In genomic region chr7:66118603-66119002, GRCh38 we compare ENCODE assay signal across 20 cellular contexts. TPM values are rescaled to one million over a fixed set of nuclear protein-coding genes. Genes with fewer than 3 reads are reported as not detected.
DNase-seq lines count a peak whose midpoint lies in the region; ATAC-seq and TF ChIP-seq lines count a peak whose summit lies in the region.
"Had no signal": no experiment of that assay in that cellular context is flagged by ENCODE, and none has a peak within 500 bp of the region (broad histone marks: within the 10 kb centered on the region; RNA-seq: fewer than 3 reads in every experiment).

No MANE protein-coding gene starts in this region.

- TF ChIP-seq CTCF in DND-41 (IDR thresholded peaks at IDR 0.05; ENCODE audit: borderline replicate concordance, extremely low read depth, low read length, poor library complexity, severe bottlenecking) (no peak), breast epithelium (IDR thresholded peaks at IDR 0.05) (no peak), natural killer cell (IDR thresholded peaks at IDR 0.05) (no peak)

- TF ChIP-seq POLR2A in breast epithelium (IDR thresholded peaks at IDR 0.05) (no peak), erythroblast (IDR thresholded peaks at IDR 0.05; ENCODE audit: low read length) (no peak)

- H3K36me3 ChIP-seq in CD4-positive, CD25-positive, alpha-beta regulatory T cell (ENCODE audit: control insufficient read depth, insufficient read depth, low read length): peaks cover 14% of the 10 kb centered on the region
- H3K36me3 ChIP-seq in DND-41 (ENCODE audit: insufficient read depth, low read length): peaks cover 43% of the 10 kb centered on the region
- no peaks in the 10 kb centered on the region for H3K36me3 ChIP-seq in breast epithelium

- peaks cover 94% of the 10 kb centered on the region for H3K79me2 ChIP-seq in DND-41 (ENCODE audit: insufficient read depth, low read length)

- ATAC-seq in CD4-positive, CD25-positive, alpha-beta regulatory T cell (ENCODE audit: low read depth in 2 of 2): no peak
- no peak for ATAC-seq in DND-41 (ENCODE audit: insufficient read depth, low read depth)
- ATAC-seq in natural killer cell: no peak
- ATAC-seq in GM19452 (IDR thresholded peaks at IDR 0.05; ENCODE audit: unreplicated experiment): no peak
- ATAC-seq: right cardiac atrium had no signal

- H3K4me1 Mint-ChIP-seq in CD4-positive, CD25-positive, alpha-beta regulatory T cell: peaks cover 30 to 78% (median 51%) of the 10 kb centered on the region in 4 donors
- H3K4me1 Mint-ChIP-seq in natural killer cell: peaks cover 45 to 46% of the 10 kb centered on the region in 2 donors

- H3K4me3 Mint-ChIP-seq in CD4-positive, CD25-positive, alpha-beta regulatory T cell: peak overlapping the region in 3 of 4 donors; percentile 44 to 99 (median 67)
- peak overlapping the region; percentile 10 for H3K4me3 Mint-ChIP-seq in natural killer cell
- H3K4me3 Mint-ChIP-seq: CD14-positive monocyte had no signal

- peak overlapping the region in 2 of 3 donors; percentile 16 to 52 for H3K27ac Mint-ChIP-seq in CD4-positive, CD25-positive, alpha-beta regulatory T cell
- peak overlapping the region; percentile 99 to 100 for H3K27ac Mint-ChIP-seq in natural killer cell

- intact Hi-C loops in breast epithelium (cut with DNase I; ENCODE audit: low total_unique reads): no loop called here
- intact Hi-C loops in natural killer cell (cut with micrococcal nuclease): loop anchor here (10.0 kb wide), 1 partner anchor 86 kb away; the partner anchor contains the start of gene TPST1

- H3K27me3 ChIP-seq in CD4-positive, CD25-positive, alpha-beta regulatory T cell (ENCODE audit: control insufficient read depth, insufficient read depth, low read length): no peaks in the 10 kb centered on the region
- H3K27me3 ChIP-seq in DND-41 (ENCODE audit: insufficient read depth, low read length, poor library complexity) (no peaks in the 10 kb centered on the region), breast epithelium (no peaks in the 10 kb centered on the region)
- H3K27me3 ChIP-seq: brain microvascular endothelial cell, tibial nerve had no signal

- H3K4me2 ChIP-seq in DND-41 (ENCODE audit: insufficient read depth, low read length): peak overlapping the region; percentile 90; the same call in 1 of the 2 replicates
- H3K4me2 ChIP-seq: PC-9 had no signal

- no peak overlapping the region for H2AFZ ChIP-seq in DND-41 (ENCODE audit: low read depth, low read length)
- H2AFZ ChIP-seq: PC-9 had no signal

- no peak overlapping the region for H3K9ac ChIP-seq in DND-41 (ENCODE audit: low read depth, low read length)

- H3K27me3 Mint-ChIP-seq in CD4-positive, CD25-positive, alpha-beta regulatory T cell: no peaks in the 10 kb centered on the region
- no peaks in the 10 kb centered on the region for H3K27me3 Mint-ChIP-seq in natural killer cell (ENCODE audit: low read depth in 2 of 2)

- no peak overlapping the region for H3K4me3 ChIP-seq in CD4-positive, CD25-positive, alpha-beta regulatory T cell (ENCODE audit: low read depth, low read length)
- no peak overlapping the region for H3K4me3 ChIP-seq in DND-41 (ENCODE audit: low read depth in 1 of 2, low read length in 2 of 2)
- no peak overlapping the region for H3K4me3 ChIP-seq in breast epithelium
- H3K4me3 ChIP-seq: PC-9, tibial nerve had no signal

- peaks cover 63% of the 10 kb centered on the region for H4K20me1 ChIP-seq in DND-41 (ENCODE audit: insufficient read depth, low read length)

- H3K9me3 Mint-ChIP-seq in CD4-positive, CD25-positive, alpha-beta regulatory T cell: no peaks in the 10 kb centered on the region
- H3K9me3 Mint-ChIP-seq in natural killer cell: no peaks in the 10 kb centered on the region
- H3K9me3 Mint-ChIP-seq: CD14-positive monocyte had no signal

- H3K9me3 ChIP-seq in CD4-positive, CD25-positive, alpha-beta regulatory T cell (ENCODE audit: control insufficient read depth in 2 of 2, low read length in 2 of 2): no peaks in the 10 kb centered on the region
- H3K9me3 ChIP-seq in DND-41 (ENCODE audit: insufficient read depth, low read length, severe bottlenecking) (no peaks in the 10 kb centered on the region), breast epithelium (no peaks in the 10 kb centered on the region)
- H3K9me3 ChIP-seq: tibial nerve had no signal

- DNase-seq in CD4-positive, CD25-positive, alpha-beta regulatory T cell: no peak
- DNase-seq in DND-41 (no peak), breast epithelium (ENCODE audit: low spot score in 2 of 2) (no peak), natural killer cell (no peak), erythroblast (lab: John Stamatoyannopoulos, UW) (no peak), RKO (ENCODE audit: low spot score) (no peak), iPS-NIHi7 (ENCODE audit: extremely low spot score) (no peak)
- DNase-seq: brain microvascular endothelial cell; foreskin melanocyte; H7; MM.1S; NCI-H2029 treated with DMSO at 0.1 percent for 48 hours; NCI-H524; PC-9; right cardiac atrium; stimulated activated CD4-positive, alpha-beta T cell treated with anti-CD3 and anti-CD28 coated beads, Interleukin-1b, Interleukin-23, amount 100 ng/mL, for 48 hours; SW 1271 had no signal

- H3K4me1 ChIP-seq in CD4-positive, CD25-positive, alpha-beta regulatory T cell (ENCODE audit: control insufficient read depth, insufficient read depth, low read length, poor library complexity, severe bottlenecking): peaks cover 33% of the 10 kb centered on the region
- H3K4me1 ChIP-seq in DND-41 (ENCODE audit: insufficient read depth, low read length) (peaks cover 46% of the 10 kb centered on the region), breast epithelium (no peaks in the 10 kb centered on the region)

- H3K27ac ChIP-seq in CD4-positive, CD25-positive, alpha-beta regulatory T cell (ENCODE audit: insufficient read depth, low read length, poor library complexity, severe bottlenecking): no peak overlapping the region
- H3K27ac ChIP-seq in DND-41 (ENCODE audit: low read length) (no peak overlapping the region), breast epithelium (peak overlapping the region; percentile 9 to 75)
- H3K27ac ChIP-seq: brain microvascular endothelial cell, PC-9 had no signal

- peaks cover 8% of the 10 kb centered on the region for H3K36me3 Mint-ChIP-seq in CD4-positive, CD25-positive, alpha-beta regulatory T cell
- H3K36me3 Mint-ChIP-seq in natural killer cell: no peaks in the 10 kb centered on the region

RNA-seq across cellular contexts. Expression of gene CRCP, which starts 4.0 kb away (rescaled TPM):
- total RNA-seq in CD4-positive, CD25-positive, alpha-beta regulatory T cell: 32.5 TPM
- 10 to 100 TPM; 19.8 to 33.4 (median 27.3) TPM for polyA plus RNA-seq in CD4-positive, CD25-positive, alpha-beta regulatory T cell
- 10 to 100 TPM; 31.5 to 49.8 (median 41.3) TPM for total RNA-seq in breast epithelium
- 10 to 100 TPM; 67.5 to 72.1 (median 68.0) TPM for total RNA-seq in natural killer cell

RNA-seq across cellular contexts. Expression of gene ASL, which starts 43.0 kb away (rescaled TPM):
- 15.6 TPM for total RNA-seq in CD4-positive, CD25-positive, alpha-beta regulatory T cell
- 10 to 100 TPM in 3 of 4 donors, 1 to 10 TPM in 1; 9.2 to 16.6 (median 13.2) TPM for polyA plus RNA-seq in CD4-positive, CD25-positive, alpha-beta regulatory T cell
- total RNA-seq in breast epithelium (10 to 100 TPM; 31.9 to 39.8 (median 33.1) TPM), natural killer cell (10 to 100 TPM; 58.1 to 69.9 (median 60.0) TPM)

Comparison
In these comparisons a context has a peak if more than half of its experiments do, and no peak if none do; other contexts are left out.
1. H3K27ac ChIP-seq: peak in breast epithelium (2 of 2); none in CD4-positive, CD25-positive, alpha-beta regulatory T cell (single experiment) and DND-41 (single experiment).